ENCODE assay signal across 8 cellular contexts in genomic region chr20:32536861-32537656, GRCh38.
DNase-seq lines count a peak whose midpoint lies in the region; ATAC-seq and TF ChIP-seq lines count a peak whose summit lies in the region.

No MANE protein-coding gene starts in this region.

- ATAC-seq in GM18511 (IDR thresholded peaks at IDR 0.05; ENCODE audit: unreplicated experiment) = peak; percentile 20
- no peak for ATAC-seq in activated naive CD8-positive, alpha-beta T cell treated with anti-CD3 and anti-CD28 coated beads, Interleukin-2, amount 50 U/mL, for 24 hours

- DNase-seq in SHP77 (lab: John Stamatoyannopoulos, UW) = peak; percentile 53 to 63
- DNase-seq in activated naive CD8-positive, alpha-beta T cell treated with anti-CD3 and anti-CD28 coated beads, Interleukin-2, amount 50 U/mL, for 24 hours = peak; percentile 49
- peak; percentile 68 for DNase-seq in iPS-NIHi11 (ENCODE audit: low spot score)
- peak; percentile 47 to 56 for DNase-seq in stimulated activated CD4-positive, alpha-beta T cell treated with anti-CD3 and anti-CD28 coated beads, Interleukin-4, amount 100 ng/mL, for 4 hours
- no peak for DNase-seq in AML-193 (lab: John Stamatoyannopoulos, UW)
- no peak for DNase-seq in midbrain (lab: John Stamatoyannopoulos, UW)

- peaks cover 2% of the 10 kb centered on the region for H3K36me3 Mint-ChIP-seq in activated naive CD8-positive, alpha-beta T cell treated with anti-CD3 and anti-CD28 coated beads, Interleukin-2, amount 50 U/mL, for 24 hours (ENCODE audit: low read depth)

- no peaks in the 10 kb centered on the region for H3K27me3 Mint-ChIP-seq in activated naive CD8-positive, alpha-beta T cell treated with anti-CD3 and anti-CD28 coated beads, Interleukin-2, amount 50 U/mL, for 24 hours

- no peak for TF ChIP-seq RAD21 in Ishikawa (IDR thresholded peaks at IDR 0.05; ENCODE audit: low read depth)

- no peak for TF ChIP-seq EP300 in Ishikawa (IDR thresholded peaks at IDR 0.05; ENCODE audit: borderline replicate concordance)

- H3K4me1 Mint-ChIP-seq in activated naive CD8-positive, alpha-beta T cell treated with anti-CD3 and anti-CD28 coated beads, Interleukin-2, amount 50 U/mL, for 24 hours = peaks cover 80% of the 10 kb centered on the region

- no peaks in the 10 kb centered on the region for H3K9me3 Mint-ChIP-seq in activated naive CD8-positive, alpha-beta T cell treated with anti-CD3 and anti-CD28 coated beads, Interleukin-2, amount 50 U/mL, for 24 hours

- peak overlapping the region; percentile 91 for H3K27ac Mint-ChIP-seq in activated naive CD8-positive, alpha-beta T cell treated with anti-CD3 and anti-CD28 coated beads, Interleukin-2, amount 50 U/mL, for 24 hours

- H3K4me3 Mint-ChIP-seq in activated naive CD8-positive, alpha-beta T cell treated with anti-CD3 and anti-CD28 coated beads, Interleukin-2, amount 50 U/mL, for 24 hours = peak overlapping the region; percentile 87

TF ChIP-seq in Ishikawa, 13 proteins besides CTCF, POLR2A, EP300 and RAD21:
- TF ChIP-seq YY1 (IDR thresholded peaks at IDR 0.05; ENCODE audit: low read depth) = no peak
- TF ChIP-seq NFIC (IDR thresholded peaks at IDR 0.05) = peak; percentile 86
- TF ChIP-seq MAX (IDR thresholded peaks at IDR 0.05) = 0 out of 2 replicates have a peak, but pooled peaks have one; percentile 48
- TF ChIP-seq CEBPB (IDR thresholded peaks at IDR 0.05) = 0 out of 2 replicates have a peak, but pooled peaks have one; percentile 45
- TF ChIP-seq REST (IDR thresholded peaks at IDR 0.05; ENCODE audit: low read depth) = no peak
- TF ChIP-seq EGR1 (IDR thresholded peaks at IDR 0.05) = peak; percentile 16; the same call in 1 of the 2 replicates
- peak; percentile 78 for TF ChIP-seq TCF12 (IDR thresholded peaks at IDR 0.05; ENCODE audit: low read depth)
- TF ChIP-seq ZBTB7A (IDR thresholded peaks at IDR 0.05; ENCODE audit: low read depth) = peak; percentile 62; the same call in 1 of the 2 replicates
- no peak for TF ChIP-seq TAF1 (IDR thresholded peaks at IDR 0.05; ENCODE audit: low read depth)
- no peak for TF ChIP-seq FOXM1 (IDR thresholded peaks at IDR 0.05; ENCODE audit: borderline replicate concordance, low read depth)
- TF ChIP-seq CREB1 (IDR thresholded peaks at IDR 0.05; ENCODE audit: low read depth) = no peak
- TF ChIP-seq, protein P1, sequence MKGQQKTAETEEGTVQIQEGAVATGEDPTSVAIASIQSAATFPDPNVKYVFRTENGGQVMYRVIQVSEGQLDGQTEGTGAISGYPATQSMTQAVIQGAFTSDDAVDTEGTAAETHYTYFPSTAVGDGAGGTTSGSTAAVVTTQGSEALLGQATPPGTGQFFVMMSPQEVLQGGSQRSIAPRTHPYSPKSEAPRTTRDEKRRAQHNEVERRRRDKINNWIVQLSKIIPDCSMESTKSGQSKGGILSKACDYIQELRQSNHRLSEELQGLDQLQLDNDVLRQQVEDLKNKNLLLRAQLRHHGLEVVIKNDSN (IDR thresholded peaks at IDR 0.05) = no peak
- peak; percentile 20; the same call in 1 of the 2 replicates for TF ChIP-seq TEAD4 (IDR thresholded peaks at IDR 0.05)

Comparison
In these comparisons a context has a peak if more than half of its experiments do, and no peak if none do; other contexts are left out.
1. DNase-seq: peak in SHP77 (2 of 2), activated naive CD8-positive, alpha-beta T cell treated with anti-CD3 and anti-CD28 coated beads, Interleukin-2, amount 50 U/mL, for 24 hours (single experiment), iPS-NIHi11 (single experiment) and stimulated activated CD4-positive, alpha-beta T cell treated with anti-CD3 and anti-CD28 coated beads, Interleukin-4, amount 100 ng/mL, for 4 hours (2 of 2); none in AML-193 (0 of 2) and midbrain (single experiment).